Comparison of ENCODE assay signal across 14 cellular contexts in genomic region chr19:46736544-46737274, GRCh38. TPM values are rescaled to one million over a fixed set of nuclear protein-coding genes. Genes with fewer than 3 reads are reported as not detected.
A peak's percentile ranks its signal among the peaks of the same experiment; 100 is the strongest.
DNase-seq lines count a peak whose midpoint lies in the region; ATAC-seq, FAIRE-seq and TF ChIP-seq lines count a peak whose summit lies in the region.
"Had no signal": no experiment of that assay in that cellular context is flagged by ENCODE, and none has a peak within 500 bp of the region (broad histone marks: within the 10 kb centered on the region; RNA-seq: fewer than 3 reads in every experiment).

No MANE protein-coding gene starts in this region.

- DNase-seq in OCI-M2 (lab: John Stamatoyannopoulos, UW; ENCODE audit: unreplicated experiment): peak; percentile 89
- no peak for DNase-seq in HepG2 (ENCODE audit: low spot score)
- no peak for DNase-seq in upper lobe of left lung
- DNase-seq in AML-193 (lab: John Stamatoyannopoulos, UW): no peak
- DNase-seq in activated CD4-positive, alpha-beta T cell treated with anti-CD3 and anti-CD28 coated beads for 4 hours: no peak
- DNase-seq: activated CD4-positive, alpha-beta memory T cell treated with anti-CD3 and anti-CD28 coated beads, Interleukin-2, amount 10 ng/mL, durations not matched to agents 7 days and 5 days; activated effector memory CD4-positive, alpha-beta T cell treated with Interleukin-2 at 50 U/mL for 16 hours; NCI-H82; T1000; tibial artery had no signal

- in situ Hi-C loops in HepG2 (cut with HindIII; ENCODE audit: extremely low pct_ligation_motif_present, low pct_unique_long_range_greater_than_20kb): no loop called here

- H2AFZ ChIP-seq in HepG2 (ENCODE audit: low read length): no peak overlapping the region

- peaks cover 82% of the 10 kb centered on the region for H3K36me3 Mint-ChIP-seq in dendritic cell treated with granulocyte-macrophage colony-stimulating factor and Interleukin-4, amounts not matched to agents 40 ng/mL and 50 ng/mL, for 4 days (ENCODE audit: low read depth)

- 93% methylated on average over 18 of the region's 22 CpGs for WGBS in HepG2 (ENCODE audit: low lambda C conversion rate)
- 50 to 59% methylated on average over 20 to 22 of the region's 22 CpGs for WGBS in upper lobe of left lung, 2 donors

- H3K36me3 ChIP-seq in HepG2 (replicated peaks in 1 of 2; ENCODE audit: control insufficient read depth in 1 of 2, insufficient read depth in 2 of 2, low read length in 2 of 2) (peaks cover 41 to 72% of the 10 kb centered on the region in 2 experiments), upper lobe of left lung (peaks cover 8 to 63% (median 46%) of the 10 kb centered on the region in 4 donors)

- intact Hi-C loops in dendritic cell treated with granulocyte-macrophage colony-stimulating factor and Interleukin-4, amounts not matched to agents 40 ng/mL and 50 ng/mL, for 4 days (cut with micrococcal nuclease): no loop called here
- intact Hi-C loops in HepG2 (cut with micrococcal nuclease; ENCODE audit: unreplicated experiment): no loop called here

- no peak overlapping the region for H3K4me3 Mint-ChIP-seq in dendritic cell treated with granulocyte-macrophage colony-stimulating factor and Interleukin-4, amounts not matched to agents 40 ng/mL and 50 ng/mL, for 4 days
- H3K4me3 Mint-ChIP-seq: activated CD4-positive, alpha-beta memory T cell treated with anti-CD3 and anti-CD28 coated beads, Interleukin-2, amount 10 ng/mL, durations not matched to agents 7 days and 5 days had no signal

- peak; percentile 28; the same call in 1 of the 3 replicates for ATAC-seq in HepG2
- peak in 1 of 2 donors; percentile 24 for ATAC-seq in upper lobe of left lung (ENCODE audit: low FRiP score in 2 of 2)
- no peak for ATAC-seq in GM19395 (IDR thresholded peaks at IDR 0.05; ENCODE audit: unreplicated experiment)

- H3K27me3 ChIP-seq in HepG2 (ENCODE audit: control insufficient read depth in 1 of 2, insufficient read depth in 2 of 2, low read length in 2 of 2) (no peaks in the 10 kb centered on the region), upper lobe of left lung (no peaks in the 10 kb centered on the region)
- H3K27me3 ChIP-seq: tibial artery had no signal

- peak overlapping the region; percentile 52 for H3K27ac Mint-ChIP-seq in dendritic cell treated with granulocyte-macrophage colony-stimulating factor and Interleukin-4, amounts not matched to agents 40 ng/mL and 50 ng/mL, for 4 days
- H3K27ac Mint-ChIP-seq: activated CD4-positive, alpha-beta memory T cell treated with anti-CD3 and anti-CD28 coated beads, Interleukin-2, amount 10 ng/mL, durations not matched to agents 7 days and 5 days had no signal

- TF ChIP-seq EP300 in HepG2 (IDR thresholded peaks at IDR 0.05; ENCODE audit: low read depth in 2 of 2, low read length in 2 of 2) (no peak), HepG2 (CRISPR knock-in tag; IDR thresholded peaks at IDR 0.05; ENCODE audit: borderline replicate concordance) (no peak), upper lobe of left lung (IDR thresholded peaks at IDR 0.05) (no peak)

- H3K9me3 Mint-ChIP-seq in dendritic cell treated with granulocyte-macrophage colony-stimulating factor and Interleukin-4, amounts not matched to agents 40 ng/mL and 50 ng/mL, for 4 days: no peaks in the 10 kb centered on the region
- H3K9me3 Mint-ChIP-seq: activated CD4-positive, alpha-beta memory T cell treated with anti-CD3 and anti-CD28 coated beads, Interleukin-2, amount 10 ng/mL, durations not matched to agents 7 days and 5 days had no signal

- no peak for FAIRE-seq in HepG2 (lab: Jason Lieb, UNC)
- FAIRE-seq: G401.6 had no signal

- CTCF ChIA-PET in HepG2 (lab: Yijun Ruan, JAX; ENCODE audit: low intra/inter-chr PET ratio, low total read pairs): no interaction called here

- H3K4me2 ChIP-seq in HepG2 (ENCODE audit: low read depth, low read length): no peak overlapping the region

- no TSS peak for BruUV-seq in HepG2 (replicated peaks; lab: Mats Ljungman, UMichigan)

- no peaks in the 10 kb centered on the region for H3K4me1 ChIP-seq in HepG2 (ENCODE audit: insufficient read depth, low read length)
- H3K4me1 ChIP-seq in upper lobe of left lung: peaks cover 26 to 68% (median 37%) of the 10 kb centered on the region in 4 donors
- H3K4me1 ChIP-seq: prostate gland had no signal

- H3K27ac ChIP-seq in HepG2 (ENCODE audit: extremely low read length, insufficient read depth, low read length) (no peak overlapping the region), upper lobe of left lung (peak overlapping the region; percentile 63 to 81 (median 68))
- H3K27ac ChIP-seq: prostate gland had no signal

- H3K79me2 ChIP-seq in HepG2 (ENCODE audit: insufficient read depth, low read length): peaks cover 36% of the 10 kb centered on the region

- TF ChIP-seq RAD21 in HepG2 (CRISPR knock-in tag; IDR thresholded peaks at IDR 0.05): no peak

- H3K27me3 Mint-ChIP-seq in dendritic cell treated with granulocyte-macrophage colony-stimulating factor and Interleukin-4, amounts not matched to agents 40 ng/mL and 50 ng/mL, for 4 days: no peaks in the 10 kb centered on the region
- H3K27me3 Mint-ChIP-seq: activated CD4-positive, alpha-beta memory T cell treated with anti-CD3 and anti-CD28 coated beads, Interleukin-2, amount 10 ng/mL, durations not matched to agents 7 days and 5 days had no signal

- H3K9ac ChIP-seq in HepG2 (ENCODE audit: insufficient read depth, low read depth, low read length): no peak overlapping the region

- no peaks in the 10 kb centered on the region for H3K9me3 ChIP-seq in HepG2 (ENCODE audit: low read length)
- no peaks in the 10 kb centered on the region for H3K9me3 ChIP-seq in upper lobe of left lung
- H3K9me3 ChIP-seq: prostate gland, tibial artery had no signal

- H4K20me1 ChIP-seq in HepG2 (ENCODE audit: insufficient read depth, low read length): peaks cover 19% of the 10 kb centered on the region; the same call in 1 of the 2 replicates

- no peak for TF ChIP-seq POLR2A in HepG2 (IDR thresholded peaks at IDR 0.05; ENCODE audit: insufficient read depth in 1 of 2, low read depth in 2 of 2, low read length in 2 of 2)
- TF ChIP-seq POLR2A in upper lobe of left lung (IDR thresholded peaks at IDR 0.05): no peak

- no peak overlapping the region for H3K4me3 ChIP-seq in HepG2 (replicated peaks in 1 of 3; ENCODE audit: insufficient read depth in 1 of 3, low read depth in 2 of 3, low read length in 3 of 3)
- no peak overlapping the region for H3K4me3 ChIP-seq in upper lobe of left lung
- H3K4me3 ChIP-seq: prostate gland, tibial artery had no signal

- TF ChIP-seq CTCF in HepG2 (CRISPR knock-in tag; IDR thresholded peaks at IDR 0.05) (no peak), upper lobe of left lung (IDR thresholded peaks at IDR 0.05) (no peak)

- peaks cover 81% of the 10 kb centered on the region for H3K4me1 Mint-ChIP-seq in dendritic cell treated with granulocyte-macrophage colony-stimulating factor and Interleukin-4, amounts not matched to agents 40 ng/mL and 50 ng/mL, for 4 days (ENCODE audit: low read depth)

- POLR2A ChIA-PET in HepG2 (lab: Yijun Ruan, JAX): interaction anchor here (1.3 kb wide), 1 partner anchor 8 kb away, joined by 3 read pairs; no protein-coding TSS in a partner anchor

RNA-seq across cellular contexts. Expression of gene FKRP, which starts 9.1 kb away (rescaled TPM):
- total RNA-seq in HepG2 (2016; rRNA removed; fragmentation: Illumina TruSeq; extraction: Trizol) (4.0 and 9.8 TPM in 2 replicates), upper lobe of left lung (10 to 100 TPM; 16.6 to 26.2 (median 19.3) TPM)
- 1.2 and 1.9 TPM in 2 replicates for total RNA-seq in HepG2 (2016; cell fraction: cytosol; rRNA removed; fragmentation: Illumina TruSeq; extraction: Trizol; ENCODE audit: low read depth)
- 3.4 and 11.2 TPM in 2 replicates for total RNA-seq in HepG2 (2016; cell fraction: insoluble cytoplasmic fraction; rRNA removed; fragmentation: Illumina TruSeq; extraction: Trizol)
- 3.6 and 3.7 TPM in 2 replicates for total RNA-seq in HepG2 (2016; cell fraction: membrane; rRNA removed; fragmentation: Illumina TruSeq; extraction: Trizol)
- 11.2 and 11.6 TPM in 2 replicates for total RNA-seq in HepG2 (2016; cell fraction: nucleus; rRNA removed; fragmentation: Illumina TruSeq; extraction: Trizol)
- 7.3 and 9.2 TPM in 2 replicates for polyA plus RNA-seq in HepG2 (2011; rRNA removed)
- 7.8 and 9.7 TPM in 2 replicates for polyA plus RNA-seq in HepG2 (2011; cell fraction: cytosol; rRNA removed)
- polyA plus RNA-seq in HepG2 (2011; cell fraction: nucleus; rRNA removed): 27.5 and 33.9 TPM in 2 replicates
- 12.4 and 17.0 TPM in 2 replicates for polyA plus RNA-seq in HepG2 (2012)
- polyA plus RNA-seq in HepG2 (2016; cell fraction: cytosol; fragmentation: Illumina TruSeq; extraction: Trizol; ENCODE audit: low read depth): 0.63 and 1.3 TPM in 2 replicates
- polyA plus RNA-seq in HepG2 (2016; cell fraction: insoluble cytoplasmic fraction; fragmentation: Illumina TruSeq; extraction: Trizol; ENCODE audit: low read depth): 5.1 TPM in 2 replicates
- polyA plus RNA-seq in HepG2 (2016; cell fraction: membrane; fragmentation: Illumina TruSeq; extraction: Trizol; ENCODE audit: low read depth): 1.7 and 2.3 TPM in 2 replicates
- polyA plus RNA-seq in HepG2 (2016; cell fraction: nucleus; fragmentation: Illumina TruSeq; extraction: Trizol; ENCODE audit: insufficient read depth, low read depth): 34.8 and 35.7 TPM in 2 replicates
- 6.9 and 11.0 TPM in 2 replicates for polyA minus RNA-seq in HepG2 (2011; rRNA and poly(A)+ RNA removed; ENCODE audit: low replicate concordance)
- polyA minus RNA-seq in HepG2 (2011; cell fraction: cytosol; rRNA and poly(A)+ RNA removed): 7.5 and 8.8 TPM in 2 replicates
- polyA minus RNA-seq in HepG2 (2011; cell fraction: nucleus; rRNA and poly(A)+ RNA removed): 10.3 and 11.5 TPM in 2 replicates

RNA-seq across cellular contexts. Expression of gene STRN4, which starts 9.5 kb away (rescaled TPM):
- 32.2 and 43.1 TPM in 2 replicates for total RNA-seq in HepG2 (2016; rRNA removed; fragmentation: Illumina TruSeq; extraction: Trizol)
- total RNA-seq in HepG2 (2016; cell fraction: cytosol; rRNA removed; fragmentation: Illumina TruSeq; extraction: Trizol; ENCODE audit: low read depth): 13.6 and 15.4 TPM in 2 replicates
- 25.7 and 41.7 TPM in 2 replicates for total RNA-seq in HepG2 (2016; cell fraction: insoluble cytoplasmic fraction; rRNA removed; fragmentation: Illumina TruSeq; extraction: Trizol)
- 30.2 and 30.9 TPM in 2 replicates for total RNA-seq in HepG2 (2016; cell fraction: membrane; rRNA removed; fragmentation: Illumina TruSeq; extraction: Trizol)
- total RNA-seq in HepG2 (2016; cell fraction: nucleus; rRNA removed; fragmentation: Illumina TruSeq; extraction: Trizol): 30.6 and 31.6 TPM in 2 replicates
- polyA plus RNA-seq in HepG2 (2011; rRNA removed): 57.3 and 80.7 TPM in 2 replicates
- polyA plus RNA-seq in HepG2 (2011; cell fraction: cytosol; rRNA removed): 34.2 and 64.8 TPM in 2 replicates
- 266 and 313 TPM in 2 replicates for polyA plus RNA-seq in HepG2 (2011; cell fraction: nucleus; rRNA removed)
- polyA plus RNA-seq in HepG2 (2012): 35.6 and 48.5 TPM in 2 replicates
- 8.5 and 9.3 TPM in 2 replicates for polyA plus RNA-seq in HepG2 (2016; cell fraction: cytosol; fragmentation: Illumina TruSeq; extraction: Trizol; ENCODE audit: low read depth)
- polyA plus RNA-seq in HepG2 (2016; cell fraction: insoluble cytoplasmic fraction; fragmentation: Illumina TruSeq; extraction: Trizol; ENCODE audit: low read depth): 34.1 and 37.8 TPM in 2 replicates
- 21.1 and 23.2 TPM in 2 replicates for polyA plus RNA-seq in HepG2 (2016; cell fraction: membrane; fragmentation: Illumina TruSeq; extraction: Trizol; ENCODE audit: low read depth)
- 78.0 and 78.1 TPM in 2 replicates for polyA plus RNA-seq in HepG2 (2016; cell fraction: nucleus; fragmentation: Illumina TruSeq; extraction: Trizol; ENCODE audit: insufficient read depth, low read depth)
- 47.8 and 141 TPM in 2 replicates for polyA minus RNA-seq in HepG2 (2011; rRNA and poly(A)+ RNA removed; ENCODE audit: low replicate concordance)
- polyA minus RNA-seq in HepG2 (2011; cell fraction: cytosol; rRNA and poly(A)+ RNA removed): 30.6 and 39.4 TPM in 2 replicates
- 37.0 and 47.4 TPM in 2 replicates for polyA minus RNA-seq in HepG2 (2011; cell fraction: nucleus; rRNA and poly(A)+ RNA removed)
- 100 to 1,000 TPM in 2 of 6 donors, 10 to 100 TPM in 4; 59.8 to 168 (median 83.7) TPM for total RNA-seq in upper lobe of left lung

RNA-seq across cellular contexts. Expression of gene PRKD2, which starts 19.8 kb away (rescaled TPM):
- total RNA-seq in HepG2 (2016; rRNA removed; fragmentation: Illumina TruSeq; extraction: Trizol) (6.7 and 13.2 TPM in 2 replicates), upper lobe of left lung (10 to 100 TPM; 25.2 to 65.4 (median 50.3) TPM)
- total RNA-seq in HepG2 (2016; cell fraction: cytosol; rRNA removed; fragmentation: Illumina TruSeq; extraction: Trizol; ENCODE audit: low read depth): 3.7 and 5.6 TPM in 2 replicates
- total RNA-seq in HepG2 (2016; cell fraction: insoluble cytoplasmic fraction; rRNA removed; fragmentation: Illumina TruSeq; extraction: Trizol): 7.7 and 10.7 TPM in 2 replicates
- 10.7 and 11.6 TPM in 2 replicates for total RNA-seq in HepG2 (2016; cell fraction: membrane; rRNA removed; fragmentation: Illumina TruSeq; extraction: Trizol)
- 9.5 and 12.7 TPM in 2 replicates for total RNA-seq in HepG2 (2016; cell fraction: nucleus; rRNA removed; fragmentation: Illumina TruSeq; extraction: Trizol)
- polyA plus RNA-seq in HepG2 (2011; rRNA removed): 7.3 and 9.2 TPM in 2 replicates
- 5.7 and 8.3 TPM in 2 replicates for polyA plus RNA-seq in HepG2 (2011; cell fraction: cytosol; rRNA removed)
- 19.6 and 26.3 TPM in 2 replicates for polyA plus RNA-seq in HepG2 (2011; cell fraction: nucleus; rRNA removed)
- 12.3 and 18.9 TPM in 2 replicates for polyA plus RNA-seq in HepG2 (2012)
- polyA plus RNA-seq in HepG2 (2016; cell fraction: cytosol; fragmentation: Illumina TruSeq; extraction: Trizol; ENCODE audit: low read depth): 4.2 and 4.7 TPM in 2 replicates
- polyA plus RNA-seq in HepG2 (2016; cell fraction: insoluble cytoplasmic fraction; fragmentation: Illumina TruSeq; extraction: Trizol; ENCODE audit: low read depth): 12.5 and 12.9 TPM in 2 replicates
- polyA plus RNA-seq in HepG2 (2016; cell fraction: membrane; fragmentation: Illumina TruSeq; extraction: Trizol; ENCODE audit: low read depth): 6.8 and 7.6 TPM in 2 replicates
- 26.1 and 27.2 TPM in 2 replicates for polyA plus RNA-seq in HepG2 (2016; cell fraction: nucleus; fragmentation: Illumina TruSeq; extraction: Trizol; ENCODE audit: insufficient read depth, low read depth)
- 10.6 and 14.4 TPM in 2 replicates for polyA minus RNA-seq in HepG2 (2011; rRNA and poly(A)+ RNA removed; ENCODE audit: low replicate concordance)
- polyA minus RNA-seq in HepG2 (2011; cell fraction: cytosol; rRNA and poly(A)+ RNA removed): 8.2 and 11.7 TPM in 2 replicates
- 9.1 TPM in 2 replicates for polyA minus RNA-seq in HepG2 (2011; cell fraction: nucleus; rRNA and poly(A)+ RNA removed)

RNA-seq across cellular contexts. Expression of gene SLC1A5, which starts 51.7 kb away (rescaled TPM):
- total RNA-seq in HepG2 (2016; rRNA removed; fragmentation: Illumina TruSeq; extraction: Trizol) (62.9 and 120 TPM in 2 replicates), upper lobe of left lung (100 to 1,000 TPM in 2 of 6 donors, 10 to 100 TPM in 4; 52.4 to 147 (median 83.9) TPM)
- 32.1 and 33.8 TPM in 2 replicates for total RNA-seq in HepG2 (2016; cell fraction: cytosol; rRNA removed; fragmentation: Illumina TruSeq; extraction: Trizol; ENCODE audit: low read depth)
- total RNA-seq in HepG2 (2016; cell fraction: insoluble cytoplasmic fraction; rRNA removed; fragmentation: Illumina TruSeq; extraction: Trizol): 60.0 and 120 TPM in 2 replicates
- 66.6 and 68.6 TPM in 2 replicates for total RNA-seq in HepG2 (2016; cell fraction: membrane; rRNA removed; fragmentation: Illumina TruSeq; extraction: Trizol)
- total RNA-seq in HepG2 (2016; cell fraction: nucleus; rRNA removed; fragmentation: Illumina TruSeq; extraction: Trizol): 104 and 128 TPM in 2 replicates
- 159 and 209 TPM in 2 replicates for polyA plus RNA-seq in HepG2 (2011; rRNA removed)
- polyA plus RNA-seq in HepG2 (2011; cell fraction: cytosol; rRNA removed): 144 and 165 TPM in 2 replicates
- polyA plus RNA-seq in HepG2 (2011; cell fraction: nucleus; rRNA removed): 113 and 131 TPM in 2 replicates
- 119 and 235 TPM in 2 replicates for polyA plus RNA-seq in HepG2 (2012)
- 34.6 and 34.8 TPM in 2 replicates for polyA plus RNA-seq in HepG2 (2016; cell fraction: cytosol; fragmentation: Illumina TruSeq; extraction: Trizol; ENCODE audit: low read depth)
- polyA plus RNA-seq in HepG2 (2016; cell fraction: insoluble cytoplasmic fraction; fragmentation: Illumina TruSeq; extraction: Trizol; ENCODE audit: low read depth): 74.0 and 78.9 TPM in 2 replicates
- 51.1 and 55.4 TPM in 2 replicates for polyA plus RNA-seq in HepG2 (2016; cell fraction: membrane; fragmentation: Illumina TruSeq; extraction: Trizol; ENCODE audit: low read depth)
- 197 and 219 TPM in 2 replicates for polyA plus RNA-seq in HepG2 (2016; cell fraction: nucleus; fragmentation: Illumina TruSeq; extraction: Trizol; ENCODE audit: insufficient read depth, low read depth)
- 282 and 502 TPM in 2 replicates for polyA minus RNA-seq in HepG2 (2011; rRNA and poly(A)+ RNA removed; ENCODE audit: low replicate concordance)
- 101 and 104 TPM in 2 replicates for polyA minus RNA-seq in HepG2 (2011; cell fraction: cytosol; rRNA and poly(A)+ RNA removed)
- 52.3 and 68.3 TPM in 2 replicates for polyA minus RNA-seq in HepG2 (2011; cell fraction: nucleus; rRNA and poly(A)+ RNA removed)
